3 cellular contexts compared by ENCODE assay signal in the genomic region with DNA sequence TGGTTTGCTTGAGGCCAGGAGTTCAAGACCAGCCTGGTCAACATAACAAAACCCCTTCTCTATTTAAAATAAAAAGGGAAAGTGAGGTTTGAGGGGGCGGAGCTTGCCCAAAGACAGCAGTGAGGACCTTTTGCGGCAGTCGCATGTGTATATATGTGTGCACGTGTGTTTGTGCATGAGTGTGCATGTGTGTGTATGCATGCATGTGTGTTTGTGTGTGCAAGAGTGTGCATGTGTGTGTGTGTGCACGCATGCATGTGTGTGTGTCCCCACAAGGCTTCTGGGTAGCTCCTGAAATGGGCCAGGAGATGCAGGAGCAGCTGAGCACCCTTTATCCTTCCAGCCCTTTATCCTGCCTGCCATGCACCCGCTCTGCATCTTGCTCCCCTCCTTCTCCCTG.
TF ChIP-seq lines count a peak whose summit lies in the region.

No MANE protein-coding gene starts in this region.

TF ChIP-seq in A549, 52 proteins besides CTCF, POLR2A, EP300 and RAD21:
- TF ChIP-seq, protein P1, sequence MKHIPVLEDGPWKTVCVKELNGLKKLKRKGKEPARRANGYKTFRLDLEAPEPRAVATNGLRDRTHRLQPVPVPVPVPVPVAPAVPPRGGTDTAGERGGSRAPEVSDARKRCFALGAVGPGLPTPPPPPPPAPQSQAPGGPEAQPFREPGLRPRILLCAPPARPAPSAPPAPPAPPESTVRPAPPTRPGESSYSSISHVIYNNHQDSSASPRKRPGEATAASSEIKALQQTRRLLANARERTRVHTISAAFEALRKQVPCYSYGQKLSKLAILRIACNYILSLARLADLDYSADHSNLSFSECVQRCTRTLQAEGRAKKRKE (CRISPR knock-in tag; IDR thresholded peaks at IDR 0.05; ENCODE audit: low read depth) = no peak
- TF ChIP-seq TP53 (CRISPR knock-in tag; IDR thresholded peaks at IDR 0.05) (no peak), PHF8 (IDR thresholded peaks at IDR 0.05; ENCODE audit: borderline replicate concordance, low read depth) (no peak), ESRRA (IDR thresholded peaks at IDR 0.05; ENCODE audit: borderline replicate concordance, low read length) (no peak), RFX5 (IDR thresholded peaks at IDR 0.05) (no peak), FOXS1 (CRISPR knock-in tag; IDR thresholded peaks at IDR 0.05) (no peak), BHLHE40 (IDR thresholded peaks at IDR 0.05; ENCODE audit: low read depth, low read length) (no peak), JUN (IDR thresholded peaks at IDR 0.05) (no peak), MAZ (IDR thresholded peaks at IDR 0.05; ENCODE audit: borderline replicate concordance, low read depth, low read length) (no peak), MAFK (IDR thresholded peaks at IDR 0.05; ENCODE audit: partially characterized antibody) (no peak), NR3C1 (IDR thresholded peaks at IDR 0.05) (no peak), HEYL (CRISPR knock-in tag; IDR thresholded peaks at IDR 0.05) (no peak)
- TF ChIP-seq, protein P2, sequence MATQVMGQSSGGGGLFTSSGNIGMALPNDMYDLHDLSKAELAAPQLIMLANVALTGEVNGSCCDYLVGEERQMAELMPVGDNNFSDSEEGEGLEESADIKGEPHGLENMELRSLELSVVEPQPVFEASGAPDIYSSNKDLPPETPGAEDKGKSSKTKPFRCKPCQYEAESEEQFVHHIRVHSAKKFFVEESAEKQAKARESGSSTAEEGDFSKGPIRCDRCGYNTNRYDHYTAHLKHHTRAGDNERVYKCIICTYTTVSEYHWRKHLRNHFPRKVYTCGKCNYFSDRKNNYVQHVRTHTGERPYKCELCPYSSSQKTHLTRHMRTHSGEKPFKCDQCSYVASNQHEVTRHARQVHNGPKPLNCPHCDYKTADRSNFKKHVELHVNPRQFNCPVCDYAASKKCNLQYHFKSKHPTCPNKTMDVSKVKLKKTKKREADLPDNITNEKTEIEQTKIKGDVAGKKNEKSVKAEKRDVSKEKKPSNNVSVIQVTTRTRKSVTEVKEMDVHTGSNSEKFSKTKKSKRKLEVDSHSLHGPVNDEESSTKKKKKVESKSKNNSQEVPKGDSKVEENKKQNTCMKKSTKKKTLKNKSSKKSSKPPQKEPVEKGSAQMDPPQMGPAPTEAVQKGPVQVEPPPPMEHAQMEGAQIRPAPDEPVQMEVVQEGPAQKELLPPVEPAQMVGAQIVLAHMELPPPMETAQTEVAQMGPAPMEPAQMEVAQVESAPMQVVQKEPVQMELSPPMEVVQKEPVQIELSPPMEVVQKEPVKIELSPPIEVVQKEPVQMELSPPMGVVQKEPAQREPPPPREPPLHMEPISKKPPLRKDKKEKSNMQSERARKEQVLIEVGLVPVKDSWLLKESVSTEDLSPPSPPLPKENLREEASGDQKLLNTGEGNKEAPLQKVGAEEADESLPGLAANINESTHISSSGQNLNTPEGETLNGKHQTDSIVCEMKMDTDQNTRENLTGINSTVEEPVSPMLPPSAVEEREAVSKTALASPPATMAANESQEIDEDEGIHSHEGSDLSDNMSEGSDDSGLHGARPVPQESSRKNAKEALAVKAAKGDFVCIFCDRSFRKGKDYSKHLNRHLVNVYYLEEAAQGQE (IDR thresholded peaks at IDR 0.05) = no peak
- TF ChIP-seq, protein P3, sequence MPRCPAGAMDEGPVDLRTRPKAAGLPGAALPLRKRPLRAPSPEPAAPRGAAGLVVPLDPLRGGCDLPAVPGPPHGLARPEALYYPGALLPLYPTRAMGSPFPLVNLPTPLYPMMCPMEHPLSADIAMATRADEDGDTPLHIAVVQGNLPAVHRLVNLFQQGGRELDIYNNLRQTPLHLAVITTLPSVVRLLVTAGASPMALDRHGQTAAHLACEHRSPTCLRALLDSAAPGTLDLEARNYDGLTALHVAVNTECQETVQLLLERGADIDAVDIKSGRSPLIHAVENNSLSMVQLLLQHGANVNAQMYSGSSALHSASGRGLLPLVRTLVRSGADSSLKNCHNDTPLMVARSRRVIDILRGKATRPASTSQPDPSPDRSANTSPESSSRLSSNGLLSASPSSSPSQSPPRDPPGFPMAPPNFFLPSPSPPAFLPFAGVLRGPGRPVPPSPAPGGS (IDR thresholded peaks at IDR 0.05) = no peak

TF ChIP-seq in HCT116, 20 proteins besides CTCF, POLR2A, EP300 and RAD21:
- TF ChIP-seq, protein P4, sequence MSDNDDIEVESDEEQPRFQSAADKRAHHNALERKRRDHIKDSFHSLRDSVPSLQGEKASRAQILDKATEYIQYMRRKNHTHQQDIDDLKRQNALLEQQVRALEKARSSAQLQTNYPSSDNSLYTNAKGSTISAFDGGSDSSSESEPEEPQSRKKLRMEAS (IDR thresholded peaks at IDR 0.05) = no peak
- TF ChIP-seq EGR1 (IDR thresholded peaks at IDR 0.05; ENCODE audit: low read depth) (no peak), POLR2AphosphoS5 (IDR thresholded peaks at IDR 0.05; ENCODE audit: low read depth, low read length) (no peak), CEBPB (IDR thresholded peaks at IDR 0.05; ENCODE audit: low read depth) (no peak), SP1 (IDR thresholded peaks at IDR 0.05; ENCODE audit: low read depth) (no peak), JUND (IDR thresholded peaks at IDR 0.05) (no peak), SRF (IDR thresholded peaks at IDR 0.05; ENCODE audit: low read depth) (no peak), EZH2phosphoT487 (IDR thresholded peaks at IDR 0.05; ENCODE audit: borderline replicate concordance) (no peak), SIN3A (IDR thresholded peaks at IDR 0.05; ENCODE audit: low read depth) (no peak), TCF7L2 (IDR thresholded peaks at IDR 0.05; ENCODE audit: borderline replicate concordance, extremely low read depth, insufficient read depth, insufficient read length) (no peak), FOSL1 (IDR thresholded peaks at IDR 0.05; ENCODE audit: low read depth) (no peak), ZNF274 (IDR thresholded peaks at IDR 0.05; ENCODE audit: low read depth, low read length) (no peak), ZFX (IDR thresholded peaks at IDR 0.05) (no peak), ELF1 (IDR thresholded peaks at IDR 0.05; ENCODE audit: borderline replicate concordance, low read depth) (no peak)
- TF ChIP-seq, protein P5, sequence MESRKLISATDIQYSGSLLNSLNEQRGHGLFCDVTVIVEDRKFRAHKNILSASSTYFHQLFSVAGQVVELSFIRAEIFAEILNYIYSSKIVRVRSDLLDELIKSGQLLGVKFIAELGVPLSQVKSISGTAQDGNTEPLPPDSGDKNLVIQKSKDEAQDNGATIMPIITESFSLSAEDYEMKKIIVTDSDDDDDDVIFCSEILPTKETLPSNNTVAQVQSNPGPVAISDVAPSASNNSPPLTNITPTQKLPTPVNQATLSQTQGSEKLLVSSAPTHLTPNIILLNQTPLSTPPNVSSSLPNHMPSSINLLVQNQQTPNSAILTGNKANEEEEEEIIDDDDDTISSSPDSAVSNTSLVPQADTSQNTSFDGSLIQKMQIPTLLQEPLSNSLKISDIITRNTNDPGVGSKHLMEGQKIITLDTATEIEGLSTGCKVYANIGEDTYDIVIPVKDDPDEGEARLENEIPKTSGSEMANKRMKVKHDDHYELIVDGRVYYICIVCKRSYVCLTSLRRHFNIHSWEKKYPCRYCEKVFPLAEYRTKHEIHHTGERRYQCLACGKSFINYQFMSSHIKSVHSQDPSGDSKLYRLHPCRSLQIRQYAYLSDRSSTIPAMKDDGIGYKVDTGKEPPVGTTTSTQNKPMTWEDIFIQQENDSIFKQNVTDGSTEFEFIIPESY (IDR thresholded peaks at IDR 0.05; ENCODE audit: extremely low read depth, insufficient replicate concordance, low read length) = no peak
- TF ChIP-seq, protein P2 (IDR thresholded peaks at IDR 0.05; ENCODE audit: low read depth) = no peak
- TF ChIP-seq, protein P6, sequence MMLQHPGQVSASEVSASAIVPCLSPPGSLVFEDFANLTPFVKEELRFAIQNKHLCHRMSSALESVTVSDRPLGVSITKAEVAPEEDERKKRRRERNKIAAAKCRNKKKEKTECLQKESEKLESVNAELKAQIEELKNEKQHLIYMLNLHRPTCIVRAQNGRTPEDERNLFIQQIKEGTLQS (IDR thresholded peaks at IDR 0.05) = no peak
TF ChIP-seq in HCT116: peak in this region for 0.

TF ChIP-seq in K562, 482 proteins besides CTCF, POLR2A, EP300 and RAD21:
- TF ChIP-seq SMAD4 (CRISPR knock-in tag; conservative IDR thresholded peaks at IDR 0.05) (no peak), EGR1 (conservative IDR thresholded peaks at IDR 0.05) (0 out of 2 replicates have a peak, but pooled peaks have one; percentile 4)
